Comparison of ENCODE assay signal across 3 cellular contexts in the genomic region with DNA sequence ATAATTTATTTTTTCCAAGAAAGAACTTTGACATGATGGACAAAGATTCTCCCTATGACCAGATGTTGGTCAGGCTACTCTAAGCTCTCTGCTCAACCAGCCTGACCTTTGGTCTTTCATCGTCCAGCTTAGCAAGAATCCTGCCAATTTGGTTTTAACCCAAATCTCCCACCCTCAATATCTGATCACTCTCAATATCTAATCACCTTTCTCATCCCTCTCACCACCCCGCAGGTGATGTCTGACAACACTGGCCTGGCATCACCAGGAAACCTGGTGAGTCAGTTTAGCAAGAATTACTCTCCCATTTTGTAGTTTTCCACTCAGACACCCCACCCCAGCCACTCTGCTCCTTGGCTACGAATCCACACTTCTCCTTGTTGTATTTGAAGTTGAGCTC.
DNase-seq lines count a peak whose midpoint lies in the region; TF ChIP-seq lines count a peak whose summit lies in the region.
"Not testable (repeated sequence)": the region's sequence is repeated elsewhere in the genome, so short reads cannot be mapped to it uniquely, and the experiment has no call there.

No MANE protein-coding gene starts in this region.

- H3K9me3 ChIP-seq in endodermal cell (ENCODE audit: control insufficient read depth, low read length): not testable (repeated sequence)

- not testable (repeated sequence) for TF ChIP-seq CTCF in endodermal cell (conservative IDR thresholded peaks at IDR 0.05); nephron progenitor cell (IDR thresholded peaks at IDR 0.05)

- H3K27me3 ChIP-seq in endodermal cell (ENCODE audit: control insufficient read depth, insufficient read depth, low read length, poor library complexity, severe bottlenecking); mesendoderm (ENCODE audit: insufficient read depth, low read length, poor library complexity): not testable (repeated sequence)

- H3K9me3 Mint-ChIP-seq in endodermal cell, nephron progenitor cell: not testable (repeated sequence)

- not testable (repeated sequence) for H2BK5ac ChIP-seq in mesendoderm (ENCODE audit: low read length)

- not testable (repeated sequence) for H3K4me3 ChIP-seq in endodermal cell (ENCODE audit: low read length); mesendoderm (ENCODE audit: low read length)

- not testable (repeated sequence) for H3K56ac ChIP-seq in mesendoderm (ENCODE audit: low read length)

- H3K4me1 ChIP-seq in endodermal cell (ENCODE audit: control insufficient read depth, insufficient read depth, low read length); mesendoderm (ENCODE audit: control insufficient read depth, low read depth, low read length): not testable (repeated sequence)

- H3K36me3 Mint-ChIP-seq in endodermal cell (ENCODE audit: low read depth); nephron progenitor cell (ENCODE audit: low read depth): not testable (repeated sequence)

- H3K79me1 ChIP-seq in mesendoderm (ENCODE audit: low read length): not testable (repeated sequence)

- peak overlapping the region; percentile 13 for H3K27ac Mint-ChIP-seq in endodermal cell
- H3K27ac Mint-ChIP-seq in nephron progenitor cell: not testable (repeated sequence)

- H2BK15ac ChIP-seq in mesendoderm (replicated peaks; ENCODE audit: low read depth): not testable (repeated sequence)

- WGBS in endodermal cell (ENCODE audit: insufficient coverage in 1 of 2, insufficient read length in 1 of 2), 2 experiments: 68% methylated on average over 2 of the region's 3 CpGs; no CpG with 5 or more reads in 1 of the 2 experiments
- WGBS in mesendoderm (ENCODE audit: extremely low coverage, insufficient coverage, low lambda C conversion rate): no CpG with 5 or more reads among the region's 3 CpGs

- H3K4me1 Mint-ChIP-seq in endodermal cell: not testable (repeated sequence)
- H3K4me1 Mint-ChIP-seq in nephron progenitor cell: peaks cover 16% of the 10 kb centered on the region

- H3K27me3 Mint-ChIP-seq in endodermal cell (ENCODE audit: insufficient read depth); nephron progenitor cell (ENCODE audit: low read depth, poor library complexity): not testable (repeated sequence)

- not testable (repeated sequence) for H3K18ac ChIP-seq in mesendoderm (ENCODE audit: low read length)

- not testable (repeated sequence) for H3K36me3 ChIP-seq in endodermal cell (ENCODE audit: control insufficient read depth, insufficient read depth, low read length); mesendoderm (ENCODE audit: control insufficient read depth, insufficient read depth, low read length)

- not testable (repeated sequence) for H3K4ac ChIP-seq in mesendoderm (ENCODE audit: low read depth, low read length)

- not testable (repeated sequence) for H2AK5ac ChIP-seq in mesendoderm (ENCODE audit: low read length)

- not testable (repeated sequence) for H3K9ac ChIP-seq in endodermal cell (ENCODE audit: extremely low read depth, low read length, poor library complexity, severe bottlenecking); mesendoderm (ENCODE audit: low read length)

- not testable (repeated sequence) for H3K27ac ChIP-seq in endodermal cell (ENCODE audit: low read depth, low read length); mesendoderm (ENCODE audit: low read depth, low read length)

- not testable (repeated sequence) for H4K8ac ChIP-seq in mesendoderm (ENCODE audit: low read depth, low read length)

- peak; percentile 61 for DNase-seq in endodermal cell
- DNase-seq in mesendoderm: peak; percentile 68
- not testable (repeated sequence) for DNase-seq in nephron progenitor cell

- H3K4me3 Mint-ChIP-seq in endodermal cell: not testable (repeated sequence)
- H3K4me3 Mint-ChIP-seq in nephron progenitor cell: peak overlapping the region; percentile 39

- H3K79me2 ChIP-seq in mesendoderm (ENCODE audit: control insufficient read depth, insufficient read depth, low read length): not testable (repeated sequence)

- not testable (repeated sequence) for H2BK120ac ChIP-seq in mesendoderm (ENCODE audit: low read depth, low read length)

- not testable (repeated sequence) for H3K4me2 ChIP-seq in mesendoderm (ENCODE audit: low read length)

- not testable (repeated sequence) for H4K5ac ChIP-seq in mesendoderm (ENCODE audit: low read length)

- H3K23ac ChIP-seq in mesendoderm (ENCODE audit: low read length): not testable (repeated sequence)
